Comparison of ENCODE assay signal across 1 cellular context in genomic region chr16:30895592-30896202, GRCh38.
TF ChIP-seq lines count a peak whose summit lies in the region.

No MANE protein-coding gene starts in this region.

TF ChIP-seq in endothelial cell of umbilical vein, 7 proteins besides CTCF, POLR2A, EP300 and RAD21:
- no peak for TF ChIP-seq POLR2AphosphoS5 (IDR thresholded peaks at IDR 0.05; ENCODE audit: insufficient read depth, low read depth, low read length)
- TF ChIP-seq JUN (IDR thresholded peaks at IDR 0.05; ENCODE audit: borderline replicate concordance, insufficient read depth, insufficient read length, low read depth) = no peak
- TF ChIP-seq FOS (IDR thresholded peaks at IDR 0.05; ENCODE audit: borderline replicate concordance, insufficient read depth, low read length) = no peak
- no peak for TF ChIP-seq MYC (IDR thresholded peaks at IDR 0.05; ENCODE audit: low read depth, low read length)
- no peak for TF ChIP-seq EZH2 (IDR thresholded peaks at IDR 0.05; ENCODE audit: borderline replicate concordance, low read depth, low read length, severe bottlenecking)
- TF ChIP-seq GATA2 (IDR thresholded peaks at IDR 0.05; ENCODE audit: insufficient read depth, insufficient read length, low read depth, low read length) = no peak
- no peak for TF ChIP-seq MAX (IDR thresholded peaks at IDR 0.05; ENCODE audit: insufficient read depth, insufficient read length)
